ENCODE assay signal across 12 cellular contexts in the genomic region with DNA sequence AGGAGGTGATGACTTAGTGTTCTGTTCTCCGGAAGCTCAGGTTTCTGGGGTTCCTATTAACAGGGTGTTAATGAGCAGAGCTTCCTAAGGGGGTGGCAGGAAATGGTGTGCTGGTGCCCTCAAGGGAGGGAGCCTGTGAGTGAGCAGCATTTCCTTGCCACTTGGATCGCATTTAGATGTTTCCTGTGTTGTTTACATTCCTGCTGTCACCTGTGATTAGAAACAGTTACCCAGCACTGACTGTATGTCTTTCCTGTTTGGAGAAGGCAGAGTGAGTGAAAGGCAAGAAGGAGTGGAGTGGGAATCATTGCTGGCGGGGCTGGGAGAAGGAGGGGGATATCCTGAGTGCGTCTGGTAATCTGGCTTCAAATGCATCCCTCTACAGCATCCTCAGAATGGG.
DNase-seq lines count a peak whose midpoint lies in the region; ATAC-seq, FAIRE-seq and TF ChIP-seq lines count a peak whose summit lies in the region.
"Had no signal": no experiment of that assay in that cellular context is flagged by ENCODE, and none has a peak within 500 bp of the region (broad histone marks: within the 10 kb centered on the region; RNA-seq: fewer than 3 reads in every experiment).

No MANE protein-coding gene starts in this region.

- no peaks in the 10 kb centered on the region for H3K27me3 ChIP-seq in A673 (replicated peaks; ENCODE audit: insufficient read depth, low read depth, low read length, poor library complexity)
- no peaks in the 10 kb centered on the region for H3K27me3 ChIP-seq in SK-N-SH (ENCODE audit: insufficient read depth)
- no peaks in the 10 kb centered on the region for H3K27me3 ChIP-seq in HepG2 (ENCODE audit: control insufficient read depth in 1 of 2, insufficient read depth in 2 of 2, low read length in 2 of 2)
- no peaks in the 10 kb centered on the region for H3K27me3 ChIP-seq in dorsolateral prefrontal cortex
- H3K27me3 ChIP-seq: neutrophil had no signal

- peak; percentile 33 for DNase-seq in A673 (ENCODE audit: low spot score)
- peak; percentile 24 for DNase-seq in GM03348 (ENCODE audit: low spot score)
- DNase-seq in SK-N-SH, result no peak
- DNase-seq in HepG2 (ENCODE audit: low spot score), result no peak
- no peak for DNase-seq in NOMO-1 (lab: John Stamatoyannopoulos, UW; ENCODE audit: unreplicated experiment in 2 of 2)
- DNase-seq in dorsolateral prefrontal cortex, result no peak
- no peak for DNase-seq in SKM-1 (lab: John Stamatoyannopoulos, UW; ENCODE audit: unreplicated experiment)
- DNase-seq in iPS-NIHi7 (ENCODE audit: extremely low spot score), result no peak
- DNase-seq: effector memory CD4-positive, alpha-beta T cell; NK-92 treated with Interleukin-12 subunit alpha and Interleukin-12 subunit beta, amount 100 ng/mL, for 24 hours; stimulated activated CD4-positive, alpha-beta T cell treated with anti-CD3 and anti-CD28 coated beads, Interleukin-1b, Interleukin-23, amount 100 ng/mL, for 48 hours had no signal

- H2AFZ ChIP-seq in SK-N-SH (ENCODE audit: low read depth) (no peak overlapping the region), HepG2 (ENCODE audit: low read length) (no peak overlapping the region)

- no peak for TF ChIP-seq POLR2A in HepG2 (IDR thresholded peaks at IDR 0.05; ENCODE audit: insufficient read depth in 1 of 2, low read depth in 2 of 2, low read length in 2 of 2)

- H3K4me2 ChIP-seq in SK-N-SH (peak overlapping the region; percentile 52), HepG2 (ENCODE audit: low read depth, low read length) (no peak overlapping the region)

- no peak for ATAC-seq in HepG2

- no peaks in the 10 kb centered on the region for H3K9me3 ChIP-seq in A673 (ENCODE audit: low read depth, low read length, poor library complexity, severe bottlenecking)
- H3K9me3 ChIP-seq in SK-N-SH, result no peaks in the 10 kb centered on the region
- no peaks in the 10 kb centered on the region for H3K9me3 ChIP-seq in HepG2 (ENCODE audit: low read length)
- H3K9me3 ChIP-seq: neutrophil had no signal

- H3K9ac ChIP-seq in SK-N-SH (peak overlapping the region; percentile 24; the same call in 1 of the 2 replicates), HepG2 (ENCODE audit: insufficient read depth, low read depth, low read length) (no peak overlapping the region)

- H3K27ac ChIP-seq in A673 (ENCODE audit: low read depth, low read length, poor library complexity, severe bottlenecking) (no peak overlapping the region), SK-N-SH (ENCODE audit: low read depth in 2 of 2, low read length in 1 of 2) (peak overlapping the region; percentile 55 to 96), HepG2 (ENCODE audit: extremely low read length, insufficient read depth, low read length) (peak overlapping the region; percentile 20), dorsolateral prefrontal cortex (peak overlapping the region in 22 of 59 donors; percentile 2 to 87 (median 45))
- H3K27ac ChIP-seq: neutrophil had no signal

- WGBS in SK-N-SH (ENCODE audit: low lambda C conversion rate), result 40% methylated on average over 4 of the region's 4 CpGs
- 87% methylated on average over 4 of the region's 4 CpGs for WGBS in HepG2 (ENCODE audit: low lambda C conversion rate)

- no peak for TF ChIP-seq CTCF in A673 (conservative IDR thresholded peaks at IDR 0.05; ENCODE audit: low read depth, low read length)
- no peak for TF ChIP-seq CTCF in SK-N-SH (IDR thresholded peaks at IDR 0.05)
- TF ChIP-seq CTCF in HepG2 (CRISPR knock-in tag; IDR thresholded peaks at IDR 0.05), result no peak
- TF ChIP-seq CTCF in dorsolateral prefrontal cortex (IDR thresholded peaks at IDR 0.05 in 54 of 56, conservative IDR thresholded peaks at IDR 0.05 in 2 of 56; ENCODE audit: low read depth in 1 of 56, partially characterized antibody in 56 of 56), result no peak

- H3K36me3 ChIP-seq in A673 (ENCODE audit: insufficient read depth, low read length, poor library complexity, severe bottlenecking) (no peaks in the 10 kb centered on the region), SK-N-SH (replicated peaks in 1 of 2; ENCODE audit: control insufficient read depth in 1 of 2, insufficient read depth in 2 of 2, low read length in 1 of 2) (no peaks in the 10 kb centered on the region), HepG2 (replicated peaks in 1 of 2; ENCODE audit: control insufficient read depth in 1 of 2, insufficient read depth in 2 of 2, low read length in 2 of 2) (peaks cover 10 to 16% of the 10 kb centered on the region in 2 experiments; a peak in 4 of 5 replicates)
- H3K36me3 ChIP-seq: neutrophil had no signal

- no peaks in the 10 kb centered on the region for H4K20me1 ChIP-seq in SK-N-SH (ENCODE audit: insufficient read depth)
- no peaks in the 10 kb centered on the region for H4K20me1 ChIP-seq in HepG2 (ENCODE audit: insufficient read depth, low read length)

- no peaks in the 10 kb centered on the region for H3F3A ChIP-seq in SK-N-SH (replicated peaks; ENCODE audit: insufficient read depth)

- H3K79me2 ChIP-seq in SK-N-SH (ENCODE audit: insufficient read depth) (no peaks in the 10 kb centered on the region), HepG2 (ENCODE audit: insufficient read depth, low read length) (no peaks in the 10 kb centered on the region)

- no peak overlapping the region for H3K4me3 ChIP-seq in A673 (ENCODE audit: low read depth, low read length, poor library complexity, severe bottlenecking)
- H3K4me3 ChIP-seq in SK-N-SH (ENCODE audit: low read depth in 2 of 2, low read length in 1 of 2), result no peak overlapping the region
- H3K4me3 ChIP-seq in HepG2 (replicated peaks in 1 of 3; ENCODE audit: insufficient read depth in 1 of 3, low read depth in 2 of 3, low read length in 3 of 3), result no peak overlapping the region
- H3K4me3 ChIP-seq in dorsolateral prefrontal cortex, result no peak overlapping the region

- POLR2A ChIA-PET in A673 (lab: Charles Lee; ENCODE audit: low non-redundant PET) (no interaction called here), SK-N-SH (lab: Yijun Ruan, JAX) (interaction anchor here (1.4 kb wide), 1 partner anchor 90 kb away, joined by 3 read pairs; no protein-coding TSS in a partner anchor), HepG2 (lab: Yijun Ruan, JAX) (interaction anchor here (1.2 to 4.0 kb wide), 3 partner anchors 9 to 31 kb away, joined by 6 to 27 read pairs (median 7); no protein-coding TSS in a partner anchor)

- TF ChIP-seq EP300 in SK-N-SH (IDR thresholded peaks at IDR 0.05; ENCODE audit: borderline replicate concordance in 1 of 2, low read depth in 1 of 2, low read length in 1 of 2), result peak; percentile 81 to 89; a peak in 3 of 4 replicates
- no peak for TF ChIP-seq EP300 in HepG2 (IDR thresholded peaks at IDR 0.05; ENCODE audit: low read depth in 2 of 2, low read length in 2 of 2)
- no peak for TF ChIP-seq EP300 in HepG2 (CRISPR knock-in tag; IDR thresholded peaks at IDR 0.05; ENCODE audit: borderline replicate concordance)

- peak; percentile 36; the same call in 1 of the 2 replicates for TF ChIP-seq RAD21 in SK-N-SH (IDR thresholded peaks at IDR 0.05; ENCODE audit: low read length)
- TF ChIP-seq RAD21 in HepG2 (CRISPR knock-in tag; IDR thresholded peaks at IDR 0.05), result no peak

- CTCF ChIA-PET in A673 (lab: Charles Lee) (no interaction called here), SK-N-SH (lab: Yijun Ruan, JAX) (interaction anchor here (1.1 to 1.4 kb wide), 3 partner anchors 50 to 303 kb away, joined by 3 to 5 read pairs (median 4); no protein-coding TSS in a partner anchor), HepG2 (lab: Yijun Ruan, JAX; ENCODE audit: low intra/inter-chr PET ratio, low total read pairs) (no interaction called here)

- in situ Hi-C loops in HepG2 (cut with HindIII; ENCODE audit: extremely low pct_ligation_motif_present, low pct_unique_long_range_greater_than_20kb), result no loop called here

- intact Hi-C loops in A673 (cut with micrococcal nuclease; ENCODE audit: unreplicated experiment) (no loop called here), HepG2 (cut with micrococcal nuclease; ENCODE audit: unreplicated experiment) (no loop called here), dorsolateral prefrontal cortex (cut with DNase I) (no loop called here)

- peaks cover 61% of the 10 kb centered on the region for H3K4me1 ChIP-seq in A673 (ENCODE audit: insufficient read depth, low read length, poor library complexity, severe bottlenecking)
- peaks cover 27 to 78% of the 10 kb centered on the region in 2 experiments for H3K4me1 ChIP-seq in SK-N-SH (ENCODE audit: control insufficient read depth in 1 of 2, insufficient read depth in 2 of 2, low read depth in 1 of 2, low read length in 1 of 2)
- peaks cover 97% of the 10 kb centered on the region for H3K4me1 ChIP-seq in HepG2 (ENCODE audit: insufficient read depth, low read length)

- FAIRE-seq in HepG2 (lab: Jason Lieb, UNC), result no peak

- BruUV-seq in A673 (replicated peaks; lab: Mats Ljungman, UMichigan), result no TSS peak
- BruUV-seq in HepG2 (replicated peaks; lab: Mats Ljungman, UMichigan), result no TSS peak

- no peaks in the 10 kb centered on the region for H3K9me2 ChIP-seq in SK-N-SH

TF ChIP-seq in SK-N-SH, 30 proteins besides CTCF, POLR2A, EP300 and RAD21 (continues in another document):
- TF ChIP-seq NRF1 (IDR thresholded peaks at IDR 0.05; ENCODE audit: low read depth, low read length), result no peak
- 0 out of 2 replicates have a peak, but pooled peaks have one; percentile 15 for TF ChIP-seq SMC3 (IDR thresholded peaks at IDR 0.05; ENCODE audit: low read depth, low read length)
- peak; percentile 77 for TF ChIP-seq TEAD4 (IDR thresholded peaks at IDR 0.05; ENCODE audit: borderline replicate concordance, insufficient read depth)
- TF ChIP-seq GABPA (IDR thresholded peaks at IDR 0.05; ENCODE audit: low read depth), result no peak
- TF ChIP-seq RCOR1 (IDR thresholded peaks at IDR 0.05; ENCODE audit: low read length), result no peak; the same call in 1 of the 2 replicates
- no peak for TF ChIP-seq ELF1 (IDR thresholded peaks at IDR 0.05)

TF ChIP-seq in HepG2, 621 proteins besides CTCF, POLR2A, EP300 and RAD21 (continues in another document):
- TF ChIP-seq HDAC2 (CRISPR knock-in tag; IDR thresholded peaks at IDR 0.05), result no peak
- TF ChIP-seq ZNF460 (CRISPR knock-in tag; IDR thresholded peaks at IDR 0.05; ENCODE audit: borderline replicate concordance), result no peak

Comparison
In these comparisons a context has a peak if more than half of its experiments do, and no peak if none do; other contexts are left out.
1. DNase-seq: peak in A673 (single experiment) and GM03348 (single experiment); none in SK-N-SH (single experiment), HepG2 (single experiment), NOMO-1 (0 of 2), dorsolateral prefrontal cortex (0 of 10), SKM-1 (single experiment) and iPS-NIHi7 (single experiment).